ENCODE assay signal across 10 cellular contexts in the genomic region with DNA sequence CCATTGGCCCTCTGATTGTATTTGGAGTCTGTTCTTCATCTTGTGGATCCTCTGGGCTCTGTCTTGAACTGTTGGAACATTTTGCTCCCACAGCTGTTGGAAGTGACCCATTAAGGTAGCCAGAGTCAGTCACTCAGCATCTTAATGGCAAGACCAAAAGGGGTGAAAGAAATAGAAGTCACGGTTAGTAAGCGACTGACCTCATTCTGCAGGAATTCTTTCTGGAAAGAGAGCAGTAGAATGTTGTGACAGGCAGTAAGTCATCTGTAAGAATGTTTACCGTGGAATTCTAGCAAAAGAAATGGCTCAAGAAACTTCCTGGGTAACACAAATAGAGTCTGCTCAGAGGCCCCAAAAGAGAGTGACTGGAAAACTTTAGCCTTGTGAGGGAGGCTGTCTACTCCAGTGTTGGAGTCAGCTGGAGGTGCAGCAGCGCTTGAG. TPM values are rescaled to one million over a fixed set of nuclear protein-coding genes. Genes with fewer than 3 reads are reported as not detected.
DNase-seq lines count a peak whose midpoint lies in the region; FAIRE-seq and TF ChIP-seq lines count a peak whose summit lies in the region.
"Had no signal": no experiment of that assay in that cellular context is flagged by ENCODE, and none has a peak within 500 bp of the region (broad histone marks: within the 10 kb centered on the region; RNA-seq: fewer than 3 reads in every experiment).

No MANE protein-coding gene starts in this region.

- H3K4me1 ChIP-seq in transverse colon, result peaks cover 0 to 7% (median 2%) of the 10 kb centered on the region in 4 donors

- WGBS in transverse colon (ENCODE audit: low coverage in 1 of 2), 2 donors, result 51 to 73% methylated on average over 2 to 4 of the region's 4 CpGs

- H3K27ac ChIP-seq in brain microvascular endothelial cell, result peak overlapping the region; percentile 64
- H3K27ac ChIP-seq in transverse colon, result peak overlapping the region; percentile 74 to 84 (median 78)
- H3K27ac ChIP-seq: SK-N-MC had no signal

- intact Hi-C loops in transverse colon (cut with DNase I; ENCODE audit: low total_unique reads), result no loop called here

- H3K9me3 Mint-ChIP-seq in activated T-cell treated with anti-CD3 and anti-CD28 coated beads, Interleukin-2, amount 50 U/mL, for 24 hours, result no peaks in the 10 kb centered on the region
- H3K9me3 Mint-ChIP-seq: immature natural killer cell had no signal

- DNase-seq in HS-5 (ENCODE audit: low read depth) (peak; percentile 93), brain microvascular endothelial cell (peak; percentile 75), kidney glomerular epithelial cell (lab: John Stamatoyannopoulos, UW) (peak; percentile 94), transverse colon (no peak), NCI-H2081 treated with DMSO at 0.1 percent for 48 hours (lab: John Stamatoyannopoulos, UW) (no peak), GM12891 (ENCODE audit: insufficient read length, low spot score) (no peak)
- no peak for DNase-seq in activated T-cell treated with anti-CD3 and anti-CD28 coated beads, Interleukin-2, amount 50 U/mL, for 24 hours
- DNase-seq: caudate nucleus, immature natural killer cell had no signal

- H3K27me3 ChIP-seq in brain microvascular endothelial cell (replicated peaks) (no peaks in the 10 kb centered on the region), transverse colon (peaks cover 54% of the 10 kb centered on the region)

- H3K36me3 ChIP-seq in brain microvascular endothelial cell (replicated peaks), result no peaks in the 10 kb centered on the region
- no peaks in the 10 kb centered on the region for H3K36me3 ChIP-seq in transverse colon

- H3K9me3 ChIP-seq in transverse colon, result no peaks in the 10 kb centered on the region

- H3K4me1 Mint-ChIP-seq in activated T-cell treated with anti-CD3 and anti-CD28 coated beads, Interleukin-2, amount 50 U/mL, for 24 hours (ENCODE audit: low read depth), result peaks cover 3% of the 10 kb centered on the region
- H3K4me1 Mint-ChIP-seq: immature natural killer cell had no signal

- peak; percentile 97 for TF ChIP-seq EP300 in transverse colon (IDR thresholded peaks at IDR 0.05; ENCODE audit: low read depth)

- TF ChIP-seq POLR2A in transverse colon (IDR thresholded peaks at IDR 0.05) (no peak), GM12891 (IDR thresholded peaks at IDR 0.05; ENCODE audit: low read depth, low read length) (no peak)

- no peak overlapping the region for H3K27ac Mint-ChIP-seq in activated T-cell treated with anti-CD3 and anti-CD28 coated beads, Interleukin-2, amount 50 U/mL, for 24 hours
- H3K27ac Mint-ChIP-seq: immature natural killer cell had no signal

- no peak for TF ChIP-seq CTCF in brain microvascular endothelial cell (IDR thresholded peaks at IDR 0.05; ENCODE audit: low read depth, low read length, missing control alignments)
- TF ChIP-seq CTCF in transverse colon (IDR thresholded peaks at IDR 0.05), result no peak

- H3K4me3 ChIP-seq in brain microvascular endothelial cell (ENCODE audit: low read depth, low read length) (no peak overlapping the region), transverse colon (no peak overlapping the region)
- H3K4me3 ChIP-seq: SK-N-MC had no signal

- in situ Hi-C loops in brain microvascular endothelial cell (cut with HindIII; ENCODE audit: low pct_ligation_motif_present, low sequenced_read_pairs), result no loop called here
- in situ Hi-C loops in transverse colon (cut with MboI; ENCODE audit: low pct_ligation_motif_present in 1 of 4, low pct_unique_long_range_greater_than_20kb in 1 of 4, low sequenced_read_pairs in 3 of 4), result no loop called here

- peaks cover 40% of the 10 kb centered on the region for H3K27me3 Mint-ChIP-seq in activated T-cell treated with anti-CD3 and anti-CD28 coated beads, Interleukin-2, amount 50 U/mL, for 24 hours

- FAIRE-seq in GM12891 (lab: Jason Lieb, UNC), result no peak

- H3K36me3 Mint-ChIP-seq in activated T-cell treated with anti-CD3 and anti-CD28 coated beads, Interleukin-2, amount 50 U/mL, for 24 hours (ENCODE audit: low read depth), result no peaks in the 10 kb centered on the region
- H3K36me3 Mint-ChIP-seq: immature natural killer cell had no signal

- H3K4me3 Mint-ChIP-seq in activated T-cell treated with anti-CD3 and anti-CD28 coated beads, Interleukin-2, amount 50 U/mL, for 24 hours, result no peak overlapping the region
- H3K4me3 Mint-ChIP-seq: immature natural killer cell had no signal

TF ChIP-seq in GM12891, 5 proteins besides CTCF, POLR2A, EP300 and RAD21:
- no peak for TF ChIP-seq PAX5 (IDR thresholded peaks at IDR 0.05; ENCODE audit: insufficient read depth, low read length, severe bottlenecking)
- no peak for TF ChIP-seq SPI1 (IDR thresholded peaks at IDR 0.05; ENCODE audit: low read depth, low read length)

RNA-seq across cellular contexts. Expression of gene TNC, which starts 28.6 kb away (rescaled TPM):
- 100 to 1,000 TPM in 1 of 4 donors, 10 to 100 TPM in 3; 29.4 to 316 (median 61.9) TPM for total RNA-seq in transverse colon
- polyA plus RNA-seq in GM12891 (2012; ENCODE audit: low read depth, missing spikeins), result 1.1 TPM
- polyA plus RNA-seq: immature natural killer cell had no signal

Comparison
In these comparisons a context has a peak if more than half of its experiments do, and no peak if none do; other contexts are left out.
1. DNase-seq: peak in HS-5 (single experiment), brain microvascular endothelial cell (single experiment) and kidney glomerular epithelial cell (single experiment); none in transverse colon (single experiment), activated T-cell treated with anti-CD3 and anti-CD28 coated beads, Interleukin-2, amount 50 U/mL, for 24 hours (single experiment), NCI-H2081 treated with DMSO at 0.1 percent for 48 hours (single experiment) and GM12891 (single experiment).